ENCODE assay signal across 21 cellular contexts in the genomic region with DNA sequence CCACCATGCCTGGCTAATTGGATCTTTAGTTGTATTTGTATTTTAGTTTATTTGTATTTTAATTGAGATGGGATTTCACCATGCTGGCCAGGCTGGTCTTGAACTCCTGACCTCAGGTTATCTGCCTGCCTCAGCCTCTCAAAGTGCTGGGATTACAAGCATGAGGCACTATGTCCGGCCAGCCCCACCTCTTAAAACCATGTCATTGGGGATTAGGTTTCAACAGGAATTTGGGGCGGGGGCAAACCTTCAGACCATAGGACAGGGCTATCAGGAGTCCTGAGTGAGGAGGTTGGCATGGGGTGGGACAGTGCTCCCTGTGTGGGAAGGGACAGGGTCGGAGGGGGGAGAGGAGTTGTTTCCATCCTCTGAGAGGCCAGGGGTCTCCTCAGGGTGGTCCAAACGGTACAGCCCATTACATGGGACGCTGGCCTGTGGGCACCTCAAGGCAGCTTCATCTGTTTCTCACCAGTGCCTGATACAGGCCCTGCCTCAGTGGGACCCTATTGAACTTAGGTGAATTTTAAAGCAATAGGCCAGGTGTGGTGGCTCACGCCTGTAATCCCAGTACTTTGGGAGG. TPM values are rescaled to one million over a fixed set of nuclear protein-coding genes. Genes with fewer than 3 reads are reported as not detected.
"Had no signal": no experiment of that assay in that cellular context is flagged by ENCODE, and none has a peak within 500 bp of the region (broad histone marks: within the 10 kb centered on the region; RNA-seq: fewer than 3 reads in every experiment).

No MANE protein-coding gene starts in this region.

- H3K36me3 Mint-ChIP-seq: naive B cell; stimulated activated effector memory CD8-positive, alpha-beta T cell treated with anti-CD3 and anti-CD28 coated beads, Interleukin-12 subunit alpha, Interleukin-12 subunit beta, amount 100 ng/mL, for 72 hours had no signal

- H3K27ac Mint-ChIP-seq: dendritic cell treated with granulocyte-macrophage colony-stimulating factor and Interleukin-4, amounts not matched to agents 40 ng/mL and 50 ng/mL, for 4 days; naive B cell; nephron; stimulated activated effector memory CD8-positive, alpha-beta T cell treated with anti-CD3 and anti-CD28 coated beads, Interleukin-12 subunit alpha, Interleukin-12 subunit beta, amount 100 ng/mL, for 72 hours had no signal

- H3K4me1 ChIP-seq: gastroesophageal sphincter, right atrium auricular region, tibial nerve, upper lobe of right lung, vagina had no signal

- H3K36me3 ChIP-seq: upper lobe of right lung had no signal

- FAIRE-seq: colon had no signal

- H3K9me3 Mint-ChIP-seq: dendritic cell treated with granulocyte-macrophage colony-stimulating factor and Interleukin-4, amounts not matched to agents 40 ng/mL and 50 ng/mL, for 4 days; nephron; stimulated activated effector memory CD8-positive, alpha-beta T cell treated with anti-CD3 and anti-CD28 coated beads, Interleukin-12 subunit alpha, Interleukin-12 subunit beta, amount 100 ng/mL, for 72 hours had no signal

- H3K9me3 ChIP-seq: esophagus squamous epithelium, gastroesophageal sphincter, neutrophil, right atrium auricular region, tibial nerve, upper lobe of right lung, vagina had no signal

- H3K4me3 Mint-ChIP-seq: dendritic cell treated with granulocyte-macrophage colony-stimulating factor and Interleukin-4, amounts not matched to agents 40 ng/mL and 50 ng/mL, for 4 days; naive B cell; nephron; stimulated activated effector memory CD8-positive, alpha-beta T cell treated with anti-CD3 and anti-CD28 coated beads, Interleukin-12 subunit alpha, Interleukin-12 subunit beta, amount 100 ng/mL, for 72 hours had no signal

- H3K4me1 Mint-ChIP-seq: naive B cell; stimulated activated effector memory CD8-positive, alpha-beta T cell treated with anti-CD3 and anti-CD28 coated beads, Interleukin-12 subunit alpha, Interleukin-12 subunit beta, amount 100 ng/mL, for 72 hours had no signal

- ATAC-seq: gastroesophageal sphincter; left colon; left ventricle myocardium superior; stimulated activated naive CD8-positive, alpha-beta T cell treated with anti-CD3 and anti-CD28 coated beads, Interleukin-15, Interleukin-2, amounts not matched to agents 100 U/mL and 50 U/mL, for 24 hours; upper lobe of right lung had no signal

- H3K27ac ChIP-seq: esophagus squamous epithelium, gastroesophageal sphincter, neutrophil, right atrium auricular region, tibial nerve, upper lobe of right lung, vagina had no signal

- H3K4me3 ChIP-seq: esophagus squamous epithelium, gastroesophageal sphincter, lung, right atrium auricular region, tibial nerve, upper lobe of right lung, vagina had no signal

- DNase-seq: esophagus squamous epithelium; glutamatergic neuron; left colon; left ventricle myocardium superior; mesenchymal stem cell; naive B cell; stimulated activated CD4-positive, alpha-beta T cell treated with anti-CD3 and anti-CD28 coated beads, Interleukin-4, amount 100 ng/mL, for 1 hour; stimulated activated CD8-positive, alpha-beta memory T cell treated with anti-CD3 and anti-CD28 coated beads, Interleukin-4, amount 100 ng/mL, for 48 hours; stimulated activated naive CD8-positive, alpha-beta T cell treated with anti-CD3 and anti-CD28 coated beads, Interleukin-15, Interleukin-2, amounts not matched to agents 100 U/mL and 50 U/mL, for 24 hours; upper lobe of right lung had no signal

- H3K27me3 ChIP-seq: right atrium auricular region, upper lobe of right lung, vagina had no signal

RNA-seq across cellular contexts. Expression of gene CARD14, which starts 46.8 kb away (rescaled TPM):
- total RNA-seq: kidney epithelial cell, left ventricle myocardium superior, right atrium auricular region had no signal
